In the genomic region with DNA sequence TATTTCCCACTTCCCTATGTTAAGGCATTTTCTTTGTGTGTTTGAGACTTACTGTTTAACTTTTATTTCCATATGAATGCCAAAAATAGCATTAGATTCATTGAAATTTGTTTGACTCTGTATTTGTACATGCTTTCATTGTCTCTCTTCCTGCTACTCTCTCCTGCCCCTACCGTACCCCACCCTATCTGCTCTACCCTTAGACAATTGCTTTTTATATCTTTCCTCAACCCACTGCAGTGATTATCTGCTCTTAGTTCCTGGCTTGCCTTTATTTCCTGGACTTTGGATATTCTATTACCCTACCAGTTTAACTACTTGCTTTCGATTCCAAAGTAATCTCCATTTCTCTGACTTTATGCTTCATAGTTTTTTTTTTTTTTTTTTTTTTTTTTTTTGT, we compare ENCODE assay signal across 20 cellular contexts. TPM values are rescaled to one million over a fixed set of nuclear protein-coding genes. Genes with fewer than 3 reads are reported as not detected.
A peak's percentile ranks its signal among the peaks of the same experiment; 100 is the strongest.
DNase-seq lines count a peak whose midpoint lies in the region; ATAC-seq and TF ChIP-seq lines count a peak whose summit lies in the region.
"Had no signal": no experiment of that assay in that cellular context is flagged by ENCODE, and none has a peak within 500 bp of the region (broad histone marks: within the 10 kb centered on the region; RNA-seq: fewer than 3 reads in every experiment).

No MANE protein-coding gene starts in this region.

- TF ChIP-seq POLR2A in body of pancreas (IDR thresholded peaks at IDR 0.05): no peak

- H3K36me3 Mint-ChIP-seq in type B pancreatic cell: peaks cover 23% of the 10 kb centered on the region

- peaks cover 4% of the 10 kb centered on the region for H3K9me3 Mint-ChIP-seq in type B pancreatic cell

- ATAC-seq in body of pancreas (peak; percentile 58), left colon (peak; percentile 91), HG03135 (IDR thresholded peaks at IDR 0.05; ENCODE audit: unreplicated experiment) (no peak)
- ATAC-seq: naive thymus-derived CD4-positive, alpha-beta T cell; PC-3; sciatic nerve had no signal

- peak overlapping the region; percentile 75 for H3K27ac Mint-ChIP-seq in type B pancreatic cell
- H3K27ac Mint-ChIP-seq: activated CD4-positive, alpha-beta T cell treated with anti-CD3 and anti-CD28 coated beads, Interleukin-2, amount 10 ng/mL, durations not matched to agents 7 days and 5 days; activated naive CD8-positive, alpha-beta T cell treated with anti-CD3 and anti-CD28 coated beads, Interleukin-2, amount 10 ng/mL, durations not matched to agents 7 days and 5 days; endodermal cell; memory B cell; naive thymus-derived CD4-positive, alpha-beta T cell had no signal

- no peaks in the 10 kb centered on the region for H3K27me3 Mint-ChIP-seq in type B pancreatic cell
- H3K27me3 Mint-ChIP-seq: activated CD4-positive, alpha-beta T cell treated with anti-CD3 and anti-CD28 coated beads, Interleukin-2, amount 10 ng/mL, durations not matched to agents 7 days and 5 days; activated naive CD8-positive, alpha-beta T cell treated with anti-CD3 and anti-CD28 coated beads, Interleukin-2, amount 10 ng/mL, durations not matched to agents 7 days and 5 days; memory B cell had no signal

- no peaks in the 10 kb centered on the region for H3K27me3 ChIP-seq in body of pancreas
- H3K27me3 ChIP-seq: SJCRH30 had no signal

- H3K4me1 Mint-ChIP-seq in type B pancreatic cell (ENCODE audit: unreplicated experiment): peaks cover 22% of the 10 kb centered on the region
- H3K4me1 Mint-ChIP-seq: activated CD4-positive, alpha-beta T cell treated with anti-CD3 and anti-CD28 coated beads, Interleukin-2, amount 10 ng/mL, durations not matched to agents 7 days and 5 days had no signal

- H3K36me3 ChIP-seq in body of pancreas (replicated peaks in 1 of 2; ENCODE audit: insufficient read depth in 1 of 2, low read depth in 2 of 2): no peaks in the 10 kb centered on the region
- H3K36me3 ChIP-seq: SJCRH30 had no signal

- H3K27ac ChIP-seq in body of pancreas: peak overlapping the region in 2 of 4 donors; percentile 13 to 61
- H3K27ac ChIP-seq: SJCRH30 had no signal

- no peak for TF ChIP-seq CTCF in body of pancreas (IDR thresholded peaks at IDR 0.05)
- no peak for TF ChIP-seq CTCF in type B pancreatic cell (conservative IDR thresholded peaks at IDR 0.05)

- H3K4me1 ChIP-seq in body of pancreas: peaks cover 16% of the 10 kb centered on the region
- H3K4me1 ChIP-seq: SJCRH30 had no signal

- peak; percentile 23 for DNase-seq in HuH-7 (ENCODE audit: low spot score)
- DNase-seq in body of pancreas: no peak
- DNase-seq in left colon: peak in 1 of 2 donors; percentile 41
- DNase-seq in type B pancreatic cell (ENCODE audit: extremely low spot score, unreplicated experiment): no peak
- no peak for DNase-seq in NCI-H2107 (lab: John Stamatoyannopoulos, UW)
- DNase-seq in activated CD4-positive, alpha-beta T cell treated with anti-CD3 and anti-CD28 coated beads, Interleukin-2, amount 50 U/mL, for 1 hour: no peak
- DNase-seq: activated CD4-positive, alpha-beta T cell treated with anti-CD3 and anti-CD28 coated beads, Interleukin-2, amount 10 ng/mL, durations not matched to agents 7 days and 5 days; activated CD8-positive, alpha-beta memory T cell treated with anti-CD3 and anti-CD28 coated beads, Interleukin-2, amount 50 U/mL, for 4 hours; activated naive CD8-positive, alpha-beta T cell treated with anti-CD3 and anti-CD28 coated beads, Interleukin-2, amount 10 ng/mL, durations not matched to agents 7 days and 5 days; AML-193; endodermal cell; naive thymus-derived CD4-positive, alpha-beta T cell; NCI-H1436; NCI-H2171 treated with DMSO at 0.1 percent for 48 hours; NCI-H82; PC-3; SJCRH30 had no signal

- H3K9me3 ChIP-seq in body of pancreas: no peaks in the 10 kb centered on the region
- H3K9me3 ChIP-seq: SJCRH30 had no signal

- WGBS in body of pancreas, 2 donors: 22 to 25% methylated on average over 2 of the region's 2 CpGs

- intact Hi-C loops in body of pancreas (cut with DNase I) (no loop called here), left colon (cut with DNase I, micrococcal nuclease) (no loop called here)

- no peak overlapping the region for H3K4me3 ChIP-seq in body of pancreas
- H3K4me3 ChIP-seq: SJCRH30 had no signal

- peak overlapping the region; percentile 35 for H3K4me3 Mint-ChIP-seq in type B pancreatic cell
- H3K4me3 Mint-ChIP-seq: activated CD4-positive, alpha-beta T cell treated with anti-CD3 and anti-CD28 coated beads, Interleukin-2, amount 10 ng/mL, durations not matched to agents 7 days and 5 days; activated naive CD8-positive, alpha-beta T cell treated with anti-CD3 and anti-CD28 coated beads, Interleukin-2, amount 10 ng/mL, durations not matched to agents 7 days and 5 days; endodermal cell; memory B cell; naive thymus-derived CD4-positive, alpha-beta T cell had no signal

RNA-seq across cellular contexts. Expression of gene RAVER2, which starts 10.5 kb away (rescaled TPM):
- 1 to 10 TPM; 6.9 to 8.8 TPM for total RNA-seq in body of pancreas
- 10 to 100 TPM; 47.3 to 58.0 TPM for total RNA-seq in left colon
- total RNA-seq in type B pancreatic cell (ENCODE audit: low replicate concordance): 26.5 and 28.0 TPM in 2 replicates
